16 cellular contexts compared by ENCODE assay signal in genomic region chrX:154284489-154285338, GRCh38. TPM values are rescaled to one million over a fixed set of nuclear protein-coding genes. Genes with fewer than 3 reads are reported as not detected.
DNase-seq lines count a peak whose midpoint lies in the region; ATAC-seq and TF ChIP-seq lines count a peak whose summit lies in the region.
"Not testable (repeated sequence)": the region's sequence is repeated elsewhere in the genome, so short reads cannot be mapped to it uniquely, and the experiment has no call there.
"Had no signal": no experiment of that assay in that cellular context is flagged by ENCODE, and none has a peak within 500 bp of the region (broad histone marks: within the 10 kb centered on the region; RNA-seq: fewer than 3 reads in every experiment).

No MANE protein-coding gene starts in this region.

- not testable (repeated sequence) for H3K27ac ChIP-seq in PC-3 (ENCODE audit: low read length); right cardiac atrium (ENCODE audit: low read length); psoas muscle

- not testable (repeated sequence) for H3K4me3 ChIP-seq in PC-3 (ENCODE audit: low read length); right cardiac atrium (ENCODE audit: low read length); psoas muscle

- H3K4me3 Mint-ChIP-seq in activated naive CD8-positive, alpha-beta T cell treated with anti-CD3 and anti-CD28 coated beads, Interleukin-2, amount 10 ng/mL, durations not matched to agents 7 days and 5 days: not testable (repeated sequence)

- not testable (repeated sequence) for H3K27me3 Mint-ChIP-seq in activated naive CD8-positive, alpha-beta T cell treated with anti-CD3 and anti-CD28 coated beads, Interleukin-2, amount 10 ng/mL, durations not matched to agents 7 days and 5 days

- CTCF ChIA-PET in PC-3 (lab: Charles Lee): not testable (repeated sequence)

- WGBS in right cardiac atrium: no CpG with 5 or more reads among the region's 23 CpGs
- no CpG with 5 or more reads among the region's 23 CpGs for WGBS in psoas muscle, 3 donors

- H2AFZ ChIP-seq in PC-3 (ENCODE audit: low read length): not testable (repeated sequence)

- not testable (repeated sequence) for TF ChIP-seq CTCF in PC-3 (conservative IDR thresholded peaks at IDR 0.05; ENCODE audit: low read depth, low read length); psoas muscle (IDR thresholded peaks at IDR 0.05)

- BruUV-seq in PC-3 (replicated peaks; lab: Mats Ljungman, UMichigan): not testable (repeated sequence)

- H3K79me2 ChIP-seq in PC-3 (ENCODE audit: low read length): not testable (repeated sequence)

- ATAC-seq in GM19035 (IDR thresholded peaks at IDR 0.05; ENCODE audit: unreplicated experiment) (peak; percentile 64), GM21723 (IDR thresholded peaks at IDR 0.05; ENCODE audit: unreplicated experiment) (peak; percentile 78), HG03103 (IDR thresholded peaks at IDR 0.05; ENCODE audit: low read depth, unreplicated experiment) (peak; percentile 70), PC-3 (peak; percentile 95), right cardiac atrium (peak; percentile 91 to 98), psoas muscle (peak in 3 of 4 donors; percentile 70 to 75 (median 72))
- ATAC-seq in activated naive CD8-positive, alpha-beta T cell treated with anti-CD3 and anti-CD28 coated beads, Interleukin-2, amount 10 ng/mL, durations not matched to agents 7 days and 5 days (ENCODE audit: low read depth): peak; percentile 99

- H3K4me1 ChIP-seq in PC-3 (ENCODE audit: insufficient read depth, low read length); right cardiac atrium (ENCODE audit: control insufficient read depth, insufficient read depth, low read length); psoas muscle: not testable (repeated sequence)

- H3K9me3 Mint-ChIP-seq in activated naive CD8-positive, alpha-beta T cell treated with anti-CD3 and anti-CD28 coated beads, Interleukin-2, amount 10 ng/mL, durations not matched to agents 7 days and 5 days: not testable (repeated sequence)

- not testable (repeated sequence) for H3K4me2 ChIP-seq in PC-3 (ENCODE audit: low read length)

- H3K9ac ChIP-seq in PC-3 (ENCODE audit: low read length): not testable (repeated sequence)

- intact Hi-C loops in PC-3 (cut with micrococcal nuclease); right cardiac atrium (cut with DNase I); psoas muscle (cut with DNase I): not testable (repeated sequence)

- not testable (repeated sequence) for DNase-seq in PC-3; activated naive CD8-positive, alpha-beta T cell treated with anti-CD3 and anti-CD28 coated beads, Interleukin-2, amount 10 ng/mL, durations not matched to agents 7 days and 5 days; right cardiac atrium; psoas muscle

- H3K36me3 ChIP-seq in PC-3 (ENCODE audit: low read depth, low read length); psoas muscle (ENCODE audit: insufficient read depth in 1 of 2, low read depth in 1 of 2): not testable (repeated sequence)

- not testable (repeated sequence) for H3F3A ChIP-seq in PC-3 (ENCODE audit: low read length, unreplicated experiment)

- not testable (repeated sequence) for H4K20me1 ChIP-seq in PC-3 (ENCODE audit: low read length)

- H3K9me2 ChIP-seq in PC-3 (replicated peaks; ENCODE audit: low read length): not testable (repeated sequence)

- H3K36me3 Mint-ChIP-seq in activated naive CD8-positive, alpha-beta T cell treated with anti-CD3 and anti-CD28 coated beads, Interleukin-2, amount 10 ng/mL, durations not matched to agents 7 days and 5 days: not testable (repeated sequence)

- POLR2A ChIA-PET in PC-3 (lab: Charles Lee; ENCODE audit: unreplicated experiment); activated naive CD8-positive, alpha-beta T cell treated with anti-CD3 and anti-CD28 coated beads, Interleukin-2, amount 10 ng/mL, durations not matched to agents 7 days and 5 days (lab: Charles Lee): not testable (repeated sequence)

- H3K9me3 ChIP-seq in PC-3 (ENCODE audit: low read length); right cardiac atrium (ENCODE audit: control insufficient read depth, low read length); psoas muscle: not testable (repeated sequence)

- H3K27ac Mint-ChIP-seq in activated naive CD8-positive, alpha-beta T cell treated with anti-CD3 and anti-CD28 coated beads, Interleukin-2, amount 10 ng/mL, durations not matched to agents 7 days and 5 days: not testable (repeated sequence)

- H3K4me1 Mint-ChIP-seq in activated naive CD8-positive, alpha-beta T cell treated with anti-CD3 and anti-CD28 coated beads, Interleukin-2, amount 10 ng/mL, durations not matched to agents 7 days and 5 days: not testable (repeated sequence)

- not testable (repeated sequence) for H3K27me3 ChIP-seq in PC-3 (ENCODE audit: low read length); right cardiac atrium (ENCODE audit: control insufficient read depth, insufficient read depth); psoas muscle (ENCODE audit: insufficient read depth in 3 of 3, low read length in 2 of 3)

RNA-seq across cellular contexts. Expression of gene TEX28, which starts 10.2 kb away (rescaled TPM):
- 0.11 TPM in 1 of 2 replicates, not detected in the other for total RNA-seq in PC-3 (2014; rRNA removed)
- total RNA-seq in activated naive CD8-positive, alpha-beta T cell treated with anti-CD3 and anti-CD28 coated beads, Interleukin-2, amount 10 ng/mL, durations not matched to agents 7 days and 5 days: not detected
- not detected for total RNA-seq in right cardiac atrium
- polyA plus RNA-seq in right cardiac atrium: not detected
- total RNA-seq in psoas muscle: not detected
- polyA plus RNA-seq in psoas muscle: not detected
- total RNA-seq: activated CD4-positive, alpha-beta memory T cell treated with anti-CD3 and anti-CD28 coated beads, Interleukin-2, amount 10 ng/mL, durations not matched to agents 7 days and 5 days; Caco-2; Daoy; GM23248; LHCN-M2; osteocyte; PC-9; sigmoid colon had no signal
- polyA plus RNA-seq: GM23248, sigmoid colon had no signal

RNA-seq across cellular contexts. Expression of gene TKTL1, which starts 10.9 kb away (rescaled TPM):
- total RNA-seq in PC-3 (2014; rRNA removed) (not detected in 2 replicates), right cardiac atrium (10 to 100 TPM in 1 of 4 donors, 1 to 10 TPM in 3; 5.5 to 11.9 (median 9.1) TPM), psoas muscle (under 1 TPM in 3 of 4 donors, not detected in 1; 0.19 to 0.44 (median 0.26) TPM)
- total RNA-seq in activated naive CD8-positive, alpha-beta T cell treated with anti-CD3 and anti-CD28 coated beads, Interleukin-2, amount 10 ng/mL, durations not matched to agents 7 days and 5 days: 1 to 10 TPM in 1 of 2 experiments, under 1 TPM in 1; 0.31 to 1.2 TPM
- polyA plus RNA-seq in right cardiac atrium (6.0 TPM), psoas muscle (under 1 TPM; 0.24 to 0.52 (median 0.30) TPM)
- total RNA-seq: Caco-2, GM23248, LHCN-M2, osteocyte, PC-9 had no signal
- polyA plus RNA-seq: GM23248 had no signal

RNA-seq across cellular contexts. Expression of gene OPN1MW3, which starts 27.3 kb away (rescaled TPM):
- total RNA-seq in PC-3 (2014; rRNA removed) (not detected in 2 replicates), right cardiac atrium (not detected), psoas muscle (not detected)
- total RNA-seq in activated naive CD8-positive, alpha-beta T cell treated with anti-CD3 and anti-CD28 coated beads, Interleukin-2, amount 10 ng/mL, durations not matched to agents 7 days and 5 days: not detected
- polyA plus RNA-seq in right cardiac atrium (not detected), psoas muscle (not detected)
- total RNA-seq: activated CD4-positive, alpha-beta memory T cell treated with anti-CD3 and anti-CD28 coated beads, Interleukin-2, amount 10 ng/mL, durations not matched to agents 7 days and 5 days; Caco-2; Daoy; GM23248; LHCN-M2; lower leg skin; osteocyte; PC-9 had no signal
- polyA plus RNA-seq: GM23248, sigmoid colon had no signal
